In genomic region chr20:34112600-34113061, GRCh38 we compare ENCODE assay signal across 8 cellular contexts. TPM values are rescaled to one million over a fixed set of nuclear protein-coding genes. Genes with fewer than 3 reads are reported as not detected.
A peak's percentile ranks its signal among the peaks of the same experiment; 100 is the strongest.
DNase-seq lines count a peak whose midpoint lies in the region; ATAC-seq and TF ChIP-seq lines count a peak whose summit lies in the region.

No MANE protein-coding gene starts in this region.

- peaks cover 29% of the 10 kb centered on the region for H3K4me1 Mint-ChIP-seq in mesothelial cell of epicardium

- DNase-seq in G401 (ENCODE audit: low spot score) = peak; percentile 54
- DNase-seq in SK-N-DZ (ENCODE audit: low spot score) = peak; percentile 89
- DNase-seq in effector CD8-positive, alpha-beta T cell (lab: John Stamatoyannopoulos, UW) = peak; percentile 22
- DNase-seq in mesothelial cell of epicardium (ENCODE audit: low spot score in 2 of 2, unreplicated experiment in 2 of 2) = peak in 1 of 2 experiments; percentile 51
- no peak for DNase-seq in NCI-H128 (lab: John Stamatoyannopoulos, UW; ENCODE audit: unreplicated experiment)
- no peak for DNase-seq in central memory CD4-positive, alpha-beta T cell

- WGBS in urinary bladder = under 1% methylated on average over 18 of the region's 18 CpGs

- peaks cover 2% of the 10 kb centered on the region for H3K36me3 Mint-ChIP-seq in mesothelial cell of epicardium

- ATAC-seq in HG03342 (IDR thresholded peaks at IDR 0.05; ENCODE audit: unreplicated experiment) = peak; percentile 5

- peak overlapping the region; percentile 97 for H3K4me3 Mint-ChIP-seq in mesothelial cell of epicardium

- H3K36me3 ChIP-seq in urinary bladder (ENCODE audit: insufficient read depth) = no peaks in the 10 kb centered on the region

- in situ Hi-C loops in G401 (cut with HindIII; ENCODE audit: low sequenced_read_pairs) = no loop called here

- H3K27ac ChIP-seq in urinary bladder (ENCODE audit: low read depth) = peak overlapping the region; percentile 28

- TF ChIP-seq CTCF in mesothelial cell of epicardium (IDR thresholded peaks at IDR 0.05; ENCODE audit: unreplicated experiment) = no peak

- peak overlapping the region; percentile 93 for H3K27ac Mint-ChIP-seq in mesothelial cell of epicardium

- H3K9me3 Mint-ChIP-seq in mesothelial cell of epicardium = no peaks in the 10 kb centered on the region

- peaks cover 2% of the 10 kb centered on the region for H3K4me1 ChIP-seq in urinary bladder (ENCODE audit: insufficient read depth)

- peak overlapping the region; percentile 87 for H3K4me3 ChIP-seq in urinary bladder (ENCODE audit: low read depth, low read length)

- H3K27me3 Mint-ChIP-seq in mesothelial cell of epicardium (ENCODE audit: low read depth) = no peaks in the 10 kb centered on the region

RNA-seq across cellular contexts. Expression of gene EIF2S2, which starts 0.6 kb away (rescaled TPM):
- total RNA-seq in G401 (2014; rRNA removed; shearing (Covaris generic)) = 158 and 221 TPM in 2 replicates
- polyA plus RNA-seq in SK-N-DZ (2014; cell fraction: cytosol; rRNA removed) = 142 and 152 TPM in 2 replicates
- polyA plus RNA-seq in SK-N-DZ (2014; cell fraction: nucleus; rRNA removed) = 80.7 and 85.4 TPM in 2 replicates
- 45.5 to 46.7 TPM (median 46.1 TPM) in 3 replicates for total RNA-seq in mesothelial cell of epicardium
- 58.1 TPM for total RNA-seq in urinary bladder
- polyA plus RNA-seq in urinary bladder = 54.8 TPM

Comparison
In these comparisons a context has a peak if more than half of its experiments do, and no peak if none do; other contexts are left out.
1. DNase-seq: peak in G401 (single experiment), SK-N-DZ (single experiment) and effector CD8-positive, alpha-beta T cell (single experiment); none in NCI-H128 (single experiment) and central memory CD4-positive, alpha-beta T cell (single experiment).